Comparison of ENCODE assay signal across 1 cellular context in genomic region chr15:90986790-90987507, GRCh38.
A peak's percentile ranks its signal among the peaks of the same experiment; 100 is the strongest.
TF ChIP-seq lines count a peak whose summit lies in the region.

No MANE protein-coding gene starts in this region.

TF ChIP-seq in HEK293, 187 proteins besides CTCF, POLR2A, EP300 and RAD21 (continued from another document):
- peak; percentile 28 for TF ChIP-seq ZNF335 (tag by site-specific recombination; conservative IDR thresholded peaks at IDR 0.05)
- TF ChIP-seq ZBTB17 (tag by site-specific recombination; IDR thresholded peaks at IDR 0.05) = peak; percentile 90
